Comparison of ENCODE assay signal across 24 cellular contexts in the genomic region with DNA sequence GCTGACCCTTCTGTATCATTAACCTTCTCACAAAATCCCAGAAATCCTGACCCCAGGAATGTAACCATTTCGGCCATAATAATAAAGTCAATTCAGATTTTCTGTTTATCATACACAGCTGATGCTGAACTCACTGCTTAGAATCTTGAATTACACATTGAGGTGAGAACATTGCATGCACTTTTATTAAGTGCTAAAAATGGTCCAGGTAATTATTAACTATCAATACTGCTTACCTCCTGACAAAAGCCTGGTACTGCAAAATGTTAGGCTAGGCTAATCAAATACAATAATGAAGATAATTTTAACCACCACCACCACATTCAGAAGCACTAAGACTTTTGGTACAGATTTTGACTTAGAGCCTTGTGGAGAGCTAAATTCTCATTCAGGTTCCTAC.
"Had no signal": no experiment of that assay in that cellular context is flagged by ENCODE, and none has a peak within 500 bp of the region (broad histone marks: within the 10 kb centered on the region; RNA-seq: fewer than 3 reads in every experiment).

No MANE protein-coding gene starts in this region.

- H3K4me3 ChIP-seq: breast epithelium, Peyer's patch, SJSA1 had no signal

- ATAC-seq: activated CD4-positive, CD25-positive, alpha-beta regulatory T cell treated with anti-CD3 and anti-CD28 coated beads, Interleukin-2, amount 50 U/mL, for 24 hours; activated CD8-positive, alpha-beta T cell treated with anti-CD3 and anti-CD28 coated beads for 36 hours; activated T-cell treated with anti-CD3 and anti-CD28 coated beads, Interleukin-2, amount 50 U/mL, for 72 hours; SK-N-SH treated with all-trans-retinoic acid at 6 μM for 48 hours had no signal

- H3K4me1 ChIP-seq: breast epithelium, Peyer's patch, SJSA1 had no signal

- H3K4me2 ChIP-seq: KMS-11 had no signal

- DNase-seq: activated CD4-positive, alpha-beta T cell treated with anti-CD3 and anti-CD28 coated beads for 4 hours; activated CD8-positive, alpha-beta memory T cell treated with anti-CD3 and anti-CD28 coated beads, Interleukin-2, amount 50 U/mL, for 4 hours; activated CD8-positive, alpha-beta T cell treated with anti-CD3 and anti-CD28 coated beads for 36 hours; activated gamma-delta T cell treated with Interleukin-2 at 50 U/mL for 16 hours; activated naive CD4-positive, alpha-beta T cell treated with anti-CD3 and anti-CD28 coated beads, Interleukin-2, amount 50 U/mL, for 16 hours; activated T-cell treated with anti-CD3 and anti-CD28 coated beads, Interleukin-2, amount 50 U/mL, for 72 hours; aorta; caudate nucleus; MM.1S; NCI-H1105 treated with DMSO at 0.1 percent for 48 hours; NCI-H146; NCI-H187 treated with DMSO at 0.1 percent for 48 hours; NCI-H2081 treated with DMSO at 0.1 percent for 48 hours; NCI-H446; NCI-H524; Peyer's patch; SHP77; SW 1271 had no signal

- H3K27me3 ChIP-seq: breast epithelium, Peyer's patch, SJSA1 had no signal

- H3K27ac ChIP-seq: breast epithelium, KMS-11, Peyer's patch, RWPE1, SJSA1 had no signal

- H3K9me3 ChIP-seq: breast epithelium, Peyer's patch, SJSA1 had no signal

- H3K9ac ChIP-seq: KMS-11 had no signal

- H3K36me3 ChIP-seq: breast epithelium, Peyer's patch, SJSA1 had no signal
